Comparison of ENCODE assay signal across 15 cellular contexts in the genomic region with DNA sequence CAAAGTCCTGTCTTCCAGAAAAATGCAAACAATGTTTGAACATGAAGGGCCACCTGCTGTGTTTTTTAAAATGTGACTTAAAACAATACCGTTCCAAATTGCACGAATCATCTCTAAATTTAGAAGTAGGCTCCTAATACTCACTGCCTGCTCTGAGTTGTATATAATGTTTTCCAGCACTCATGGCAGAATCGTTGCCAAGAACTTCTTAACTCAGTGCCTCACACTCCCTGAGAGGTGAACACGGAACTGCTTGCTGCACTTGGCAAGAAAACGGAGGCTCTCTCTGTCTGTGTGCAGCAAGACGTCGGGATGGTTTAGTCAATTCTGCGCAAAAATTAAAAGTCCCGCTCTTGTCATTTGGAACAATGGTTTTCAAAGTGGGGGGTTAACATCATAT.
A peak's percentile ranks its signal among the peaks of the same experiment; 100 is the strongest.
DNase-seq lines count a peak whose midpoint lies in the region; ATAC-seq and TF ChIP-seq lines count a peak whose summit lies in the region.
"Had no signal": no experiment of that assay in that cellular context is flagged by ENCODE, and none has a peak within 500 bp of the region (broad histone marks: within the 10 kb centered on the region; RNA-seq: fewer than 3 reads in every experiment).

No MANE protein-coding gene starts in this region.

- H3K4me1 ChIP-seq in adipocyte (ENCODE audit: control insufficient read depth, insufficient read depth, low read length) (no peaks in the 10 kb centered on the region), heart right ventricle (no peaks in the 10 kb centered on the region), mucosa of descending colon (ENCODE audit: low read depth) (no peaks in the 10 kb centered on the region)
- H3K4me1 ChIP-seq: Peyer's patch had no signal

- no peak overlapping the region for H3K27ac ChIP-seq in heart right ventricle
- H3K27ac ChIP-seq: HL-60, Peyer's patch had no signal

- no peak overlapping the region for H3K27ac Mint-ChIP-seq in effector memory CD8-positive, alpha-beta T cell

- no peak overlapping the region for H3K9ac ChIP-seq in adipocyte (ENCODE audit: low read length)

- H3K27me3 Mint-ChIP-seq in effector memory CD8-positive, alpha-beta T cell: no peaks in the 10 kb centered on the region

- intact Hi-C loops in heart right ventricle (cut with DNase I) (no loop called here), mucosa of descending colon (cut with DNase I, micrococcal nuclease) (no loop called here)

- H3K36me3 Mint-ChIP-seq in effector memory CD8-positive, alpha-beta T cell (ENCODE audit: insufficient read depth): no peaks in the 10 kb centered on the region

- H3K36me3 ChIP-seq in adipocyte (ENCODE audit: control insufficient read depth, insufficient read depth, low read length, severe bottlenecking) (no peaks in the 10 kb centered on the region), heart right ventricle (no peaks in the 10 kb centered on the region), mucosa of descending colon (ENCODE audit: low read depth) (no peaks in the 10 kb centered on the region)
- H3K36me3 ChIP-seq: Peyer's patch had no signal

- H3K27me3 ChIP-seq in adipocyte (replicated peaks; ENCODE audit: control insufficient read depth, insufficient read depth, low read length): no peaks in the 10 kb centered on the region
- H3K27me3 ChIP-seq in heart right ventricle: no peaks in the 10 kb centered on the region
- H3K27me3 ChIP-seq: Peyer's patch had no signal

- no peak for TF ChIP-seq CTCF in heart right ventricle (IDR thresholded peaks at IDR 0.05)
- no peak for TF ChIP-seq CTCF in mucosa of descending colon (IDR thresholded peaks at IDR 0.05)

- H3K9me3 ChIP-seq in adipocyte (ENCODE audit: control insufficient read depth, low read length) (no peaks in the 10 kb centered on the region), heart right ventricle (peaks cover 0 to 9% (median 0%) of the 10 kb centered on the region in 11 donors), mucosa of descending colon (peaks cover 64% of the 10 kb centered on the region)
- H3K9me3 ChIP-seq: Peyer's patch had no signal

- 44 to 49% methylated on average over 9 of the region's 9 CpGs for WGBS in heart right ventricle, 2 donors

- H3K4me3 ChIP-seq in adipocyte (ENCODE audit: low read length): no peak overlapping the region
- no peak overlapping the region for H3K4me3 ChIP-seq in heart right ventricle
- H3K4me3 ChIP-seq in mucosa of descending colon: no peak overlapping the region
- H3K4me3 ChIP-seq: Peyer's patch had no signal

- H3K9me3 Mint-ChIP-seq in effector memory CD8-positive, alpha-beta T cell: peaks cover 0 to 1% of the 10 kb centered on the region in 2 donors

- no peaks in the 10 kb centered on the region for H3K4me1 Mint-ChIP-seq in effector memory CD8-positive, alpha-beta T cell (ENCODE audit: low read depth in 2 of 2)

- peak in 5 of 8 donors; percentile 59 to 92 (median 78) for ATAC-seq in heart right ventricle
- no peak for ATAC-seq in mucosa of descending colon
- ATAC-seq in effector memory CD8-positive, alpha-beta T cell (replicated peaks): no peak

- DNase-seq in EH (ENCODE audit: low read depth) (peak; percentile 43), adipocyte (ENCODE audit: low read depth) (peak; percentile 28), heart right ventricle (no peak), superior temporal gyrus (ENCODE audit: extremely low spot score) (peak; percentile 11), Kasumi-1 (lab: John Stamatoyannopoulos, UW) (no peak), mucosa of descending colon (no peak)
- DNase-seq in effector memory CD8-positive, alpha-beta T cell: no peak
- DNase-seq: C1 segment of cervical spinal cord, DMS 273 treated with DMSO at 0.1 percent for 48 hours, NCI-H1048, NCI-H1694 treated with DMSO at 0.1 percent for 48 hours, NCI-H446, NCI-H774, Peyer's patch had no signal

- no peak overlapping the region for H3K4me3 Mint-ChIP-seq in effector memory CD8-positive, alpha-beta T cell

Comparison
In these comparisons a context has a peak if more than half of its experiments do, and no peak if none do; other contexts are left out.
1. DNase-seq: peak in EH (single experiment), adipocyte (single experiment) and superior temporal gyrus (single experiment); none in heart right ventricle (0 of 2), Kasumi-1 (0 of 2), mucosa of descending colon (0 of 3) and effector memory CD8-positive, alpha-beta T cell (0 of 3).
2. ATAC-seq: peak in heart right ventricle (5 of 8); none in mucosa of descending colon (single experiment) and effector memory CD8-positive, alpha-beta T cell (single experiment).